Comparison of ENCODE assay signal across 11 cellular contexts in genomic region chr1:47578026-47578861, GRCh38.
DNase-seq lines count a peak whose midpoint lies in the region; ATAC-seq and TF ChIP-seq lines count a peak whose summit lies in the region.
"Had no signal": no experiment of that assay in that cellular context is flagged by ENCODE, and none has a peak within 500 bp of the region (broad histone marks: within the 10 kb centered on the region; RNA-seq: fewer than 3 reads in every experiment).

No MANE protein-coding gene starts in this region.

- no peaks in the 10 kb centered on the region for H3K9me3 Mint-ChIP-seq in HFFc6

- POLR2A ChIA-PET in GM10248 (lab: Yijun Ruan, JAX), result no interaction called here

- H3K4me3 ChIP-seq in left lung (no peak overlapping the region), spleen (no peak overlapping the region)

- DNase-seq in HFFc6 (no peak), caudate nucleus (lab: John Stamatoyannopoulos, UW) (peak in 38 of 61 donors; percentile 6 to 80 (median 32)), left lung (no peak), spleen (peak; percentile 69), NCI-H2107 treated with DMSO at 0.1 percent for 48 hours (lab: John Stamatoyannopoulos, UW; ENCODE audit: unreplicated experiment) (no peak), NCI-H187 treated with DMSO at 0.1 percent for 48 hours (lab: John Stamatoyannopoulos, UW) (no peak), cortex of kidney (lab: John Stamatoyannopoulos, UW) (no peak), GM10248 (ENCODE audit: extremely low spot score) (no peak)
- DNase-seq: SHP77 treated with DMSO at 0.1 percent for 48 hours had no signal

- TF ChIP-seq CTCF in HFFc6 (IDR thresholded peaks at IDR 0.05) (no peak), left lung (IDR thresholded peaks at IDR 0.05) (no peak), spleen (IDR thresholded peaks at IDR 0.05 in 8 of 11, conservative IDR thresholded peaks at IDR 0.05 in 3 of 11) (no peak), GM10248 (IDR thresholded peaks at IDR 0.05; ENCODE audit: control extremely low read depth, extremely low read depth, low read depth, missing control alignments) (no peak)

- peaks cover 12% of the 10 kb centered on the region for H3K27me3 Mint-ChIP-seq in HFFc6 (ENCODE audit: insufficient read depth)

- CTCF ChIA-PET in GM10248 (lab: Yijun Ruan, JAX), result no interaction called here

- peak overlapping the region; percentile 41 for H3K27ac ChIP-seq in caudate nucleus (ENCODE audit: low read depth, low read length)
- H3K27ac ChIP-seq in left lung, result peak overlapping the region in 1 of 2 donors; percentile 20
- peak overlapping the region in 6 of 8 donors; percentile 36 to 69 (median 63) for H3K27ac ChIP-seq in spleen

- H3K36me3 Mint-ChIP-seq in HFFc6 (ENCODE audit: low read depth), result no peaks in the 10 kb centered on the region
- H3K36me3 Mint-ChIP-seq: activated naive CD8-positive, alpha-beta T cell; IgD-negative memory B cell had no signal

- peaks cover 56% of the 10 kb centered on the region for H3K4me1 Mint-ChIP-seq in HFFc6 (ENCODE audit: low read depth)
- H3K4me1 Mint-ChIP-seq: IgD-negative memory B cell had no signal

- TF ChIP-seq POLR2A in spleen (IDR thresholded peaks at IDR 0.05), result no peak

- 44 to 52% (median 50%) methylated on average over 20 to 22 of the region's 22 CpGs for WGBS in spleen, 5 donors

- peak; percentile 32 for ATAC-seq in left lung

- peak overlapping the region; percentile 47 for H3K4me3 Mint-ChIP-seq in HFFc6
- H3K4me3 Mint-ChIP-seq: activated naive CD8-positive, alpha-beta T cell had no signal

- intact Hi-C loops in left lung (cut with DNase I) (no loop called here), spleen (cut with DNase I; ENCODE audit: low total_unique reads) (no loop called here)

- H3K9me3 ChIP-seq in left lung (no peaks in the 10 kb centered on the region), spleen (no peaks in the 10 kb centered on the region)

- H3K27me3 ChIP-seq in left lung, result no peaks in the 10 kb centered on the region
- peaks cover 0 to 45% (median 0%) of the 10 kb centered on the region in 7 donors for H3K27me3 ChIP-seq in spleen (replicated peaks in 1 of 7)

- peak overlapping the region; percentile 39 for H3K27ac Mint-ChIP-seq in HFFc6
- H3K27ac Mint-ChIP-seq: activated naive CD8-positive, alpha-beta T cell; IgD-negative memory B cell had no signal

- peaks cover 0 to 6% of the 10 kb centered on the region in 2 donors for H3K4me1 ChIP-seq in left lung
- peaks cover 0 to 7% (median 0%) of the 10 kb centered on the region in 6 donors for H3K4me1 ChIP-seq in spleen

- H3K36me3 ChIP-seq in left lung (no peaks in the 10 kb centered on the region), spleen (no peaks in the 10 kb centered on the region)

Comparison
In these comparisons a context has a peak if more than half of its experiments do, and no peak if none do; other contexts are left out.
1. DNase-seq: peak in caudate nucleus (38 of 61) and spleen (single experiment); none in HFFc6 (single experiment), left lung (0 of 2), NCI-H2107 treated with DMSO at 0.1 percent for 48 hours (single experiment), NCI-H187 treated with DMSO at 0.1 percent for 48 hours (single experiment), cortex of kidney (single experiment) and GM10248 (single experiment).